Comparison of ENCODE assay signal across 35 cellular contexts in the genomic region with DNA sequence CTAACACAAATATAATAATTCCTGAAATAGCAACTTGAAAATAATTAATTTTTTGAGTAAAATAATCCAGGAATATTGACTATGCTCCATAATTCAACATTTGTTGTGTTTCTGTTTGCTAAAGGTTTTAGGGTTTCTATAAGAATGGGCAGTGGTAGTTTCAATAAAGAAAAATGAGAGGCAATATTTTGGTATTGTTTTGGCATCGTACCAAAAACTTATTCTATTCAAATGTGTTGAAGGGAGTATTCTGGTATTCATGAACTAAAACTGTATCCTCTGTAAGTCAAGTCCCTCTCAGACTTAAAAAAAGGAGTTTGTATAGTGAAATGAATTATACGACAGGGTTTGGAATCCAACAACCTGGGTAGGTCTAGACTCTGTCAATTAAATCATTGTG.
DNase-seq lines count a peak whose midpoint lies in the region; ATAC-seq, FAIRE-seq and TF ChIP-seq lines count a peak whose summit lies in the region.
"Had no signal": no experiment of that assay in that cellular context is flagged by ENCODE, and none has a peak within 500 bp of the region (broad histone marks: within the 10 kb centered on the region; RNA-seq: fewer than 3 reads in every experiment).

No MANE protein-coding gene starts in this region.

- no peak for TF ChIP-seq RAD21 in K562 (CRISPR knock-in tag; conservative IDR thresholded peaks at IDR 0.05 in 1 of 2, IDR thresholded peaks at IDR 0.05 in 1 of 2)

- H3K36me3 ChIP-seq in K562 (ENCODE audit: control insufficient read depth, insufficient read depth, low read length): no peaks in the 10 kb centered on the region
- H3K36me3 ChIP-seq: BE2C; BLaER1; BLaER1 treated with 17β-estradiol and CSF1 and Interleukin-3, amounts not matched to agents 10 nM and 100 nM had no signal

- H3K27me3 ChIP-seq in K562 (ENCODE audit: control insufficient read depth in 2 of 2, insufficient read depth in 2 of 2, low read length in 2 of 2): no peaks in the 10 kb centered on the region
- H3K27me3 ChIP-seq: BE2C; BLaER1; BLaER1 treated with 17β-estradiol and CSF1 and Interleukin-3, amounts not matched to agents 10 nM and 100 nM had no signal

- no peak overlapping the region for H2AFZ ChIP-seq in K562 (ENCODE audit: low read depth, low read length)

- no peak overlapping the region for H3K27ac Mint-ChIP-seq in mesothelial cell of epicardium
- H3K27ac Mint-ChIP-seq: B cell; CD14-positive monocyte; CD4-positive, alpha-beta memory T cell; CD4-positive, alpha-beta T cell; CD4-positive, CD25-positive, alpha-beta regulatory T cell; CD8-positive, alpha-beta memory T cell; CD8-positive, alpha-beta T cell had no signal

- TF ChIP-seq CTCF in K562 (IDR thresholded peaks at IDR 0.05 in 2 of 3, conservative IDR thresholded peaks at IDR 0.05 in 1 of 3; ENCODE audit: insufficient read depth in 2 of 3, low read depth in 1 of 3, low read length in 3 of 3): no peak
- no peak for TF ChIP-seq CTCF in mesothelial cell of epicardium (IDR thresholded peaks at IDR 0.05; ENCODE audit: unreplicated experiment)

- no peak for TF ChIP-seq EP300 in K562 (IDR thresholded peaks at IDR 0.05; ENCODE audit: low read length)

- DNase-seq in NCI-H2227 (lab: John Stamatoyannopoulos, UW; ENCODE audit: unreplicated experiment) (peak; percentile 51), NCI-H2227 treated with DMSO at 0.1 percent for 48 hours (lab: John Stamatoyannopoulos, UW) (peak; percentile 77), NCI-H69 (lab: John Stamatoyannopoulos, UW) (peak; percentile 33), K562 (ENCODE audit: extremely low read depth in 1 of 4, low spot score in 3 of 4) (no peak), SKM-1 (lab: John Stamatoyannopoulos, UW; ENCODE audit: unreplicated experiment) (no peak), mesothelial cell of epicardium (ENCODE audit: low spot score in 2 of 2, unreplicated experiment in 2 of 2) (no peak)
- no peak for DNase-seq in central memory CD4-positive, alpha-beta T cell
- DNase-seq: 8988T; ACHN; AML-193; BE2C; C1 segment of cervical spinal cord; Caco-2; Calu3; CD4-positive, alpha-beta memory T cell; CD4-positive, alpha-beta T cell; CD4-positive, CD25-positive, alpha-beta regulatory T cell; CD8-positive, alpha-beta memory T cell; CD8-positive, alpha-beta T cell; COR-L47; DMS 273 treated with DMSO at 0.1 percent for 48 hours; DMS153; DMS53; DMS79; DMS79 treated with DMSO at 0.1 percent for 48 hours; DND-41; EL had no signal

- in situ Hi-C loops in K562 (cut with MboI): no loop called here

- no peak overlapping the region for H3K9ac ChIP-seq in K562 (ENCODE audit: insufficient read depth in 1 of 2, low read depth in 2 of 2, low read length in 2 of 2)
- H3K9ac ChIP-seq: BLaER1; BLaER1 treated with 17β-estradiol and CSF1 and Interleukin-3, amounts not matched to agents 10 nM and 100 nM had no signal

- no peaks in the 10 kb centered on the region for H3K36me3 Mint-ChIP-seq in mesothelial cell of epicardium
- H3K36me3 Mint-ChIP-seq: CD14-positive monocyte; CD4-positive, alpha-beta memory T cell; CD4-positive, CD25-positive, alpha-beta regulatory T cell; CD8-positive, alpha-beta memory T cell; CD8-positive, alpha-beta T cell had no signal

- intact Hi-C loops in K562 (cut with micrococcal nuclease): no loop called here

- ATAC-seq in K562 (no peak), HG03135 (IDR thresholded peaks at IDR 0.05; ENCODE audit: unreplicated experiment) (no peak)
- ATAC-seq: A549; CD8-positive, alpha-beta T cell had no signal

- H3K4me3 ChIP-seq in K562: no peak overlapping the region
- H3K4me3 ChIP-seq: A549; BLaER1; BLaER1 treated with 17β-estradiol and CSF1 and Interleukin-3, amounts not matched to agents 10 nM and 100 nM had no signal

- CTCF ChIA-PET in K562 (lab: Yijun Ruan, JAX; ENCODE audit: low intra/inter-chr PET ratio): no interaction called here

- no peaks in the 10 kb centered on the region for H3K9me3 ChIP-seq in K562 (replicated peaks; ENCODE audit: control insufficient read depth, insufficient read depth, low read depth, low read length)
- H3K9me3 ChIP-seq: A549; BE2C; BLaER1; BLaER1 treated with 17β-estradiol and CSF1 and Interleukin-3, amounts not matched to agents 10 nM and 100 nM; Caco-2 had no signal

- H3K27ac ChIP-seq in K562 (ENCODE audit: extremely low read depth, low read depth, low read length): no peak overlapping the region
- H3K27ac ChIP-seq: 22Rv1; A549; BLaER1; BLaER1 treated with 17β-estradiol and CSF1 and Interleukin-3, amounts not matched to agents 10 nM and 100 nM; C4-2B had no signal

- no peaks in the 10 kb centered on the region for H3K4me1 Mint-ChIP-seq in mesothelial cell of epicardium
- H3K4me1 Mint-ChIP-seq: B cell; CD14-positive monocyte; CD4-positive, alpha-beta memory T cell; CD4-positive, CD25-positive, alpha-beta regulatory T cell; CD8-positive, alpha-beta memory T cell had no signal

- TF ChIP-seq POLR2A in K562 (conservative IDR thresholded peaks at IDR 0.05): no peak

- H3K4me1 ChIP-seq in K562 (replicated peaks in 1 of 2; ENCODE audit: control insufficient read depth in 2 of 2, insufficient read depth in 2 of 2, low read length in 2 of 2): no peaks in the 10 kb centered on the region
- H3K4me1 ChIP-seq: A549; BE2C; BLaER1; BLaER1 treated with 17β-estradiol and CSF1 and Interleukin-3, amounts not matched to agents 10 nM and 100 nM; Caco-2 had no signal

- no peaks in the 10 kb centered on the region for H3K79me2 ChIP-seq in K562 (ENCODE audit: control insufficient read depth, insufficient read depth, low read length)

- H3K27me3 Mint-ChIP-seq in mesothelial cell of epicardium (ENCODE audit: low read depth): no peaks in the 10 kb centered on the region
- H3K27me3 Mint-ChIP-seq: B cell; CD4-positive, alpha-beta memory T cell; CD4-positive, alpha-beta T cell; CD4-positive, CD25-positive, alpha-beta regulatory T cell; CD8-positive, alpha-beta memory T cell had no signal

- WGBS in K562 (ENCODE audit: insufficient coverage, low coverage, missing lambda C conversion rate): 4% methylated on average over 2 of the region's 2 CpGs

- FAIRE-seq in K562 (lab: Jason Lieb, UNC): no peak
- FAIRE-seq: A549 had no signal

- H3K4me2 ChIP-seq in K562 (ENCODE audit: insufficient read depth, low read length): no peak overlapping the region
- H3K4me2 ChIP-seq: A549; BLaER1; BLaER1 treated with 17β-estradiol and CSF1 and Interleukin-3, amounts not matched to agents 10 nM and 100 nM had no signal

- no peaks in the 10 kb centered on the region for H4K20me1 ChIP-seq in K562 (replicated peaks; ENCODE audit: control insufficient read depth, insufficient read depth, low read length)
- H4K20me1 ChIP-seq: BLaER1; BLaER1 treated with 17β-estradiol and CSF1 and Interleukin-3, amounts not matched to agents 10 nM and 100 nM had no signal

- H3K9me3 Mint-ChIP-seq in mesothelial cell of epicardium: peaks cover 3% of the 10 kb centered on the region
- H3K9me3 Mint-ChIP-seq: CD4-positive, alpha-beta T cell; CD8-positive, alpha-beta T cell had no signal

- H3K4me3 Mint-ChIP-seq in mesothelial cell of epicardium: no peak overlapping the region
- H3K4me3 Mint-ChIP-seq: B cell; CD14-positive monocyte; CD4-positive, alpha-beta memory T cell; CD4-positive, alpha-beta T cell; CD4-positive, CD25-positive, alpha-beta regulatory T cell; CD8-positive, alpha-beta memory T cell; CD8-positive, alpha-beta T cell had no signal

- POLR2A ChIA-PET in K562 (lab: Yijun Ruan, JAX): no interaction called here

- H3K9me1 ChIP-seq in K562 (ENCODE audit: control insufficient read depth, insufficient read depth, low read length): no peaks in the 10 kb centered on the region

- no TSS peak for BruUV-seq in K562 (replicated peaks; lab: Mats Ljungman, UMichigan)

TF ChIP-seq in K562, 482 proteins besides CTCF, POLR2A, EP300 and RAD21:
- TF ChIP-seq NFIC (IDR thresholded peaks at IDR 0.05) (peak; percentile 88), ZNF695 (CRISPR knock-in tag; IDR thresholded peaks at IDR 0.05) (no peak), NFIX (CRISPR knock-in tag; IDR thresholded peaks at IDR 0.05; ENCODE audit: low read depth) (peak; percentile 88)
TF ChIP-seq in K562: peak in this region for 2.

Comparison
In these comparisons a context has a peak if more than half of its experiments do, and no peak if none do; other contexts are left out.
1. DNase-seq: peak in NCI-H2227 (single experiment), NCI-H2227 treated with DMSO at 0.1 percent for 48 hours (single experiment) and NCI-H69 (single experiment); none in K562 (0 of 4), SKM-1 (single experiment), central memory CD4-positive, alpha-beta T cell (single experiment) and mesothelial cell of epicardium (0 of 2).